Comparison of ENCODE assay signal across 8 cellular contexts in genomic region chr9:93159601-93160418, GRCh38. TPM values are rescaled to one million over a fixed set of nuclear protein-coding genes. Genes with fewer than 3 reads are reported as not detected.
DNase-seq lines count a peak whose midpoint lies in the region; ATAC-seq and TF ChIP-seq lines count a peak whose summit lies in the region.

No MANE protein-coding gene starts in this region.

- H3K4me1 Mint-ChIP-seq in glutamatergic neuron (ENCODE audit: low read depth, unreplicated experiment), result peaks cover 4% of the 10 kb centered on the region

- H2AFZ ChIP-seq in DND-41 (ENCODE audit: low read depth, low read length) (no peak overlapping the region), SK-N-SH (ENCODE audit: low read depth) (no peak overlapping the region)

- TF ChIP-seq CTCF in DND-41 (IDR thresholded peaks at IDR 0.05; ENCODE audit: borderline replicate concordance, extremely low read depth, low read length, poor library complexity, severe bottlenecking) (peak; percentile 89), LNCAP (IDR thresholded peaks at IDR 0.05) (peak; percentile 99), SK-N-SH (IDR thresholded peaks at IDR 0.05) (peak; percentile 95), glutamatergic neuron (IDR thresholded peaks at IDR 0.05; ENCODE audit: partially characterized antibody, unreplicated experiment) (peak; percentile 86)

- no peak for TF ChIP-seq EP300 in SK-N-SH (IDR thresholded peaks at IDR 0.05; ENCODE audit: borderline replicate concordance in 1 of 2, low read depth in 1 of 2, low read length in 1 of 2)

- no peak overlapping the region for H3K27ac ChIP-seq in DND-41 (ENCODE audit: low read length)
- H3K27ac ChIP-seq in SK-N-SH (ENCODE audit: low read depth in 2 of 2, low read length in 1 of 2), result no peak overlapping the region

- ATAC-seq in DND-41 (ENCODE audit: insufficient read depth, low read depth) (peak; percentile 92), GM21723 (IDR thresholded peaks at IDR 0.05; ENCODE audit: unreplicated experiment) (peak; percentile 83)

- no peak overlapping the region for H3K4me3 ChIP-seq in DND-41 (ENCODE audit: low read depth in 1 of 2, low read length in 2 of 2)
- peak overlapping the region in 1 of 2 experiments; percentile 36; a peak in 1 of 4 replicates for H3K4me3 ChIP-seq in SK-N-SH (ENCODE audit: low read depth in 2 of 2, low read length in 1 of 2)

- H3K79me2 ChIP-seq in DND-41 (ENCODE audit: insufficient read depth, low read length) (no peaks in the 10 kb centered on the region), SK-N-SH (ENCODE audit: insufficient read depth) (no peaks in the 10 kb centered on the region)

- no peaks in the 10 kb centered on the region for H3K27me3 Mint-ChIP-seq in glutamatergic neuron (ENCODE audit: unreplicated experiment)

- no peak overlapping the region for H3K4me3 Mint-ChIP-seq in glutamatergic neuron (ENCODE audit: unreplicated experiment)

- DNase-seq in DND-41, result peak; percentile 63
- peak; percentile 97 for DNase-seq in SK-N-SH
- peak; percentile 74 for DNase-seq in activated naive CD4-positive, alpha-beta T cell treated with anti-CD3 and anti-CD28 coated beads, Interleukin-2, amount 50 U/mL, for 16 hours
- DNase-seq in glutamatergic neuron, result peak; percentile 95
- DNase-seq in posterior cingulate gyrus, result peak; percentile 63 to 97 (median 83)
- DNase-seq in ureter (ENCODE audit: low spot score), result peak; percentile 82

- no peak overlapping the region for H3K9ac ChIP-seq in DND-41 (ENCODE audit: low read depth, low read length)
- H3K9ac ChIP-seq in SK-N-SH, result no peak overlapping the region

- H3K9me3 ChIP-seq in DND-41 (ENCODE audit: insufficient read depth, low read length, severe bottlenecking) (no peaks in the 10 kb centered on the region), SK-N-SH (no peaks in the 10 kb centered on the region)

- WGBS in SK-N-SH (ENCODE audit: low lambda C conversion rate), result 12% methylated on average over 15 of the region's 15 CpGs

- H3K4me2 ChIP-seq in DND-41 (ENCODE audit: insufficient read depth, low read length) (no peak overlapping the region), SK-N-SH (no peak overlapping the region)

- no peaks in the 10 kb centered on the region for H3K4me1 ChIP-seq in DND-41 (ENCODE audit: insufficient read depth, low read length)
- peaks cover 0 to 24% of the 10 kb centered on the region in 2 experiments; a peak in 2 of 4 replicates for H3K4me1 ChIP-seq in SK-N-SH (ENCODE audit: control insufficient read depth in 1 of 2, insufficient read depth in 2 of 2, low read depth in 1 of 2, low read length in 1 of 2)

- no peaks in the 10 kb centered on the region for H3K9me2 ChIP-seq in SK-N-SH

- intact Hi-C loops in posterior cingulate gyrus (cut with DNase I), result loop anchor here (1.0 to 10.0 kb wide), 2 partner anchors 142 to 405 kb away; no protein-coding TSS in a partner anchor

- peak; percentile 99 for TF ChIP-seq RAD21 in SK-N-SH (IDR thresholded peaks at IDR 0.05; ENCODE audit: low read length)

- H3K9me3 Mint-ChIP-seq in glutamatergic neuron (ENCODE audit: unreplicated experiment), result no peaks in the 10 kb centered on the region

- H4K20me1 ChIP-seq in DND-41 (ENCODE audit: insufficient read depth, low read length), result no peaks in the 10 kb centered on the region
- H4K20me1 ChIP-seq in SK-N-SH (ENCODE audit: insufficient read depth), result no peaks in the 10 kb centered on the region

- POLR2A ChIA-PET in SK-N-SH (lab: Yijun Ruan, JAX), result no interaction called here

- H3K36me3 ChIP-seq in DND-41 (ENCODE audit: insufficient read depth, low read length) (no peaks in the 10 kb centered on the region), SK-N-SH (replicated peaks in 1 of 2; ENCODE audit: control insufficient read depth in 1 of 2, insufficient read depth in 2 of 2, low read length in 1 of 2) (no peaks in the 10 kb centered on the region)

- H3K27ac Mint-ChIP-seq in glutamatergic neuron (ENCODE audit: unreplicated experiment), result no peak overlapping the region

- H3K27me3 ChIP-seq in DND-41 (ENCODE audit: insufficient read depth, low read length, poor library complexity), result no peaks in the 10 kb centered on the region
- H3K27me3 ChIP-seq in SK-N-SH (ENCODE audit: insufficient read depth), result no peaks in the 10 kb centered on the region

- H3K36me3 Mint-ChIP-seq in glutamatergic neuron (ENCODE audit: unreplicated experiment), result no peaks in the 10 kb centered on the region

- H3F3A ChIP-seq in SK-N-SH (replicated peaks; ENCODE audit: insufficient read depth), result no peaks in the 10 kb centered on the region

- CTCF ChIA-PET in SK-N-SH (lab: Yijun Ruan, JAX), result interaction anchor here (0.8 to 8.0 kb wide), 12 partner anchors 10 to 407 kb away, joined by 3 to 91 read pairs (median 4); partner anchors contain the start of gene WNK2

TF ChIP-seq in SK-N-SH, 30 proteins besides CTCF, POLR2A, EP300 and RAD21:
- no peak for TF ChIP-seq REST (IDR thresholded peaks at IDR 0.05; ENCODE audit: low read depth, low read length)
- TF ChIP-seq NRF1 (IDR thresholded peaks at IDR 0.05; ENCODE audit: low read depth, low read length), result no peak
- TF ChIP-seq GABPA (IDR thresholded peaks at IDR 0.05; ENCODE audit: low read depth), result no peak
- TF ChIP-seq CHD2 (IDR thresholded peaks at IDR 0.05; ENCODE audit: low read length, partially characterized antibody), result peak; percentile 71
- TF ChIP-seq ZBTB33 (IDR thresholded peaks at IDR 0.05; ENCODE audit: borderline replicate concordance, low read depth), result no peak
- no peak for TF ChIP-seq TEAD4 (IDR thresholded peaks at IDR 0.05; ENCODE audit: borderline replicate concordance, insufficient read depth)
- TF ChIP-seq RCOR1 (IDR thresholded peaks at IDR 0.05; ENCODE audit: low read length), result peak; percentile 63
- no peak for TF ChIP-seq TAF1 (IDR thresholded peaks at IDR 0.05; ENCODE audit: borderline replicate concordance, low read depth, low read length)
- TF ChIP-seq FOSL2 (IDR thresholded peaks at IDR 0.05; ENCODE audit: borderline replicate concordance, low read depth), result no peak
- peak; percentile 98 for TF ChIP-seq SMC3 (IDR thresholded peaks at IDR 0.05; ENCODE audit: low read depth, low read length)
- peak; percentile 11; the same call in 1 of the 2 replicates for TF ChIP-seq PBX3 (IDR thresholded peaks at IDR 0.05)

RNA-seq across cellular contexts. Expression of gene WNK2, which starts 24.1 kb away (rescaled TPM):
- polyA plus RNA-seq in SK-N-SH (2012; rRNA removed), result 0.12 and 0.36 TPM in 2 replicates
- 0.40 and 1.2 TPM in 2 replicates for polyA plus RNA-seq in SK-N-SH (2012; cell fraction: cytosol; rRNA removed)
- 1.8 and 5.0 TPM in 2 replicates for polyA plus RNA-seq in SK-N-SH (2012; cell fraction: nucleus; rRNA removed)
- total RNA-seq in glutamatergic neuron (ENCODE audit: unreplicated experiment) (336 TPM), ureter (40.0 TPM)

RNA-seq across cellular contexts. Expression of gene NINJ1, which starts 25.8 kb away (rescaled TPM):
- 23.2 and 31.7 TPM in 2 replicates for polyA plus RNA-seq in SK-N-SH (2012; rRNA removed)
- polyA plus RNA-seq in SK-N-SH (2012; cell fraction: cytosol; rRNA removed), result 12.9 and 25.6 TPM in 2 replicates
- 14.4 and 14.8 TPM in 2 replicates for polyA plus RNA-seq in SK-N-SH (2012; cell fraction: nucleus; rRNA removed)
- total RNA-seq in glutamatergic neuron (ENCODE audit: unreplicated experiment) (29.4 TPM), ureter (32.1 TPM)
